Comparison of ENCODE assay signal across 1 cellular context in genomic region chr5:82332889-82333619, GRCh38.
TF ChIP-seq lines count a peak whose summit lies in the region.

No MANE protein-coding gene starts in this region.

TF ChIP-seq in SK-N-SH treated with all-trans-retinoic acid at 6 μM for 48 hours, 23 proteins besides CTCF, POLR2A, EP300 and RAD21 (continued from another document):
- no peak for TF ChIP-seq TSHZ2 (CRISPR knock-in tag; IDR thresholded peaks at IDR 0.05)
- TF ChIP-seq GLIS3 (CRISPR knock-in tag; IDR thresholded peaks at IDR 0.05), result no peak
- TF ChIP-seq ZC3H10 (CRISPR knock-in tag; IDR thresholded peaks at IDR 0.05), result 0 out of 2 replicates have a peak, but pooled peaks have one; percentile 29
